8 cellular contexts compared by ENCODE assay signal in genomic region chr2:185738679-185739472, GRCh38. TPM values are rescaled to one million over a fixed set of nuclear protein-coding genes. Genes with fewer than 3 reads are reported as not detected.
DNase-seq lines count a peak whose midpoint lies in the region; ATAC-seq, FAIRE-seq and TF ChIP-seq lines count a peak whose summit lies in the region.

TSS of gene FSIP2 (plus strand) at chr2:185738804. CDS start at chr2:185738895, 91 bp downstream.

- ATAC-seq in GM19468 (IDR thresholded peaks at IDR 0.05; ENCODE audit: extremely low read depth, unreplicated experiment) (peak; percentile 99), HG03521 (IDR thresholded peaks at IDR 0.05; ENCODE audit: unreplicated experiment) (peak; percentile 98), Right ventricle myocardium inferior (peak; percentile 85)
- ATAC-seq in activated T-helper 17 cell treated with anti-CD3 and anti-CD28 coated beads, Interleukin-2, amount 50 U/mL, for 72 hours (replicated peaks) = peak; percentile 69

- FAIRE-seq in D721Med (lab: Jason Lieb, UNC) = no peak

- intact Hi-C loops in Right ventricle myocardium inferior (cut with DNase I) = no loop called here
- intact Hi-C loops in posterior cingulate gyrus (cut with DNase I) = no loop called here

- no peak for TF ChIP-seq CTCF in D721Med (IDR thresholded peaks at IDR 0.05; ENCODE audit: insufficient read depth, missing control alignments)

- peak; percentile 41 for DNase-seq in D721Med (ENCODE audit: insufficient read length, low spot score)
- peak; percentile 77 for DNase-seq in Right ventricle myocardium inferior (ENCODE audit: missing footprints)
- peak in 9 of 10 donors; percentile 3 to 92 (median 28) for DNase-seq in posterior cingulate gyrus
- DNase-seq in NCI-H1417 (lab: John Stamatoyannopoulos, UW) = no peak
- DNase-seq in cerebellar nuclear complex (lab: John Stamatoyannopoulos, UW) = no peak

- H3K9me3 Mint-ChIP-seq in activated T-helper 17 cell treated with anti-CD3 and anti-CD28 coated beads, Interleukin-2, amount 50 U/mL, for 72 hours = peaks cover 9% of the 10 kb centered on the region

- peaks cover 4% of the 10 kb centered on the region for H3K4me1 Mint-ChIP-seq in activated T-helper 17 cell treated with anti-CD3 and anti-CD28 coated beads, Interleukin-2, amount 50 U/mL, for 72 hours

- H3K27ac Mint-ChIP-seq in activated T-helper 17 cell treated with anti-CD3 and anti-CD28 coated beads, Interleukin-2, amount 50 U/mL, for 72 hours = no peak within 1 kb of the TSS

- H3K27me3 Mint-ChIP-seq in activated T-helper 17 cell treated with anti-CD3 and anti-CD28 coated beads, Interleukin-2, amount 50 U/mL, for 72 hours = peaks cover 10% of the 10 kb centered on the region

- H3K36me3 Mint-ChIP-seq in activated T-helper 17 cell treated with anti-CD3 and anti-CD28 coated beads, Interleukin-2, amount 50 U/mL, for 72 hours (ENCODE audit: low read depth) = no peaks in the 10 kb centered on the region

- no peak within 1 kb of the TSS for H3K4me3 Mint-ChIP-seq in activated T-helper 17 cell treated with anti-CD3 and anti-CD28 coated beads, Interleukin-2, amount 50 U/mL, for 72 hours

RNA-seq across cellular contexts. Expression of gene FSIP2, which starts in this region (rescaled TPM):
- under 1 TPM; 0.30 to 0.32 TPM for total RNA-seq in activated T-helper 17 cell treated with anti-CD3 and anti-CD28 coated beads, Interleukin-2, amount 50 U/mL, for 72 hours
- 0.11 TPM for total RNA-seq in Right ventricle myocardium inferior

Comparison
In these comparisons a context has a peak if more than half of its experiments do, and no peak if none do; other contexts are left out.
1. Peak in ATAC-seq in activated T-helper 17 cell treated with anti-CD3 and anti-CD28 coated beads, Interleukin-2, amount 50 U/mL, for 72 hours; RNA of the gene not detected or under 1 TPM.
2. Peak in DNase-seq and ATAC-seq in Right ventricle myocardium inferior; RNA of the gene not detected or under 1 TPM.
3. DNase-seq: peak in D721Med (single experiment) and posterior cingulate gyrus (9 of 10); none in NCI-H1417 (0 of 3) and cerebellar nuclear complex (0 of 2).
4. Peak in every context shown above with its lines, with median percentiles within 50 percentile points of each other: ATAC-seq.